ENCODE assay signal across 10 cellular contexts in genomic region chr6:71394001-71394432, GRCh38.
A peak's percentile ranks its signal among the peaks of the same experiment; 100 is the strongest.
DNase-seq lines count a peak whose midpoint lies in the region; ATAC-seq, FAIRE-seq and TF ChIP-seq lines count a peak whose summit lies in the region.
"Had no signal": no experiment of that assay in that cellular context is flagged by ENCODE, and none has a peak within 500 bp of the region (broad histone marks: within the 10 kb centered on the region; RNA-seq: fewer than 3 reads in every experiment).

No MANE protein-coding gene starts in this region.

- H3K27ac Mint-ChIP-seq in MCF 10A (ENCODE audit: low read depth, unreplicated experiment), result peak overlapping the region; percentile 31

- no peak for TF ChIP-seq CTCF in right atrium auricular region (IDR thresholded peaks at IDR 0.05)
- TF ChIP-seq CTCF in MCF 10A (IDR thresholded peaks at IDR 0.05; ENCODE audit: unreplicated experiment), result no peak
- TF ChIP-seq CTCF in keratinocyte (optimal IDR thresholded peaks at IDR 0.05 in 1 of 3, IDR thresholded peaks at IDR 0.05 in 1 of 3, conservative IDR thresholded peaks at IDR 0.05 in 1 of 3; ENCODE audit: extremely low read depth in 1 of 3, insufficient read depth in 2 of 3, low read length in 3 of 3), result no peak
- no peak for TF ChIP-seq CTCF in uterus (IDR thresholded peaks at IDR 0.05)
- no peak for TF ChIP-seq CTCF in Peyer's patch (IDR thresholded peaks at IDR 0.05)

- H3K4me1 Mint-ChIP-seq in MCF 10A (ENCODE audit: insufficient read depth, unreplicated experiment), result peaks cover 39% of the 10 kb centered on the region

- no peak overlapping the region for H3K9ac ChIP-seq in keratinocyte (ENCODE audit: control insufficient read depth, extremely low read depth, insufficient read depth, low read length)

- peak overlapping the region; percentile 19 for H3K4me3 Mint-ChIP-seq in MCF 10A (ENCODE audit: unreplicated experiment)

- H3K4me1 ChIP-seq in right atrium auricular region, result peaks cover 0 to 50% of the 10 kb centered on the region in 2 donors
- peaks cover 42% of the 10 kb centered on the region for H3K4me1 ChIP-seq in keratinocyte (ENCODE audit: control insufficient read depth, extremely low read depth, insufficient read depth, low read length)
- H3K4me1 ChIP-seq in uterus, result no peaks in the 10 kb centered on the region
- H3K4me1 ChIP-seq in Peyer's patch, result peaks cover 0 to 22% (median 0%) of the 10 kb centered on the region in 4 donors

- POLR2A ChIA-PET in MCF 10A (lab: Yijun Ruan, JAX), result interaction anchor here (0.7 to 4.0 kb wide), 4 partner anchors 11 to 110 kb away, joined by 3 to 33 read pairs (median 9); no protein-coding TSS in a partner anchor

- CTCF ChIA-PET in MCF 10A (lab: Yijun Ruan, JAX), result no interaction called here

- H3K4me3 ChIP-seq in right atrium auricular region (no peak overlapping the region), keratinocyte (ENCODE audit: control insufficient read depth in 2 of 3, extremely low read depth in 1 of 3, insufficient read depth in 2 of 3, low read depth in 1 of 3, low read length in 3 of 3) (no peak overlapping the region), uterus (no peak overlapping the region), Peyer's patch (no peak overlapping the region)
- H3K4me3 ChIP-seq: GM12878 had no signal

- no peaks in the 10 kb centered on the region for H4K20me1 ChIP-seq in keratinocyte (ENCODE audit: control insufficient read depth, extremely low read depth, insufficient read depth, low read length)

- H3K36me3 ChIP-seq in right atrium auricular region, result peaks cover 13% of the 10 kb centered on the region
- peaks cover 7 to 18% of the 10 kb centered on the region in 2 experiments for H3K36me3 ChIP-seq in keratinocyte (ENCODE audit: control insufficient read depth in 2 of 2, extremely low read depth in 1 of 2, insufficient read depth in 2 of 2, low read length in 2 of 2)
- no peaks in the 10 kb centered on the region for H3K36me3 ChIP-seq in uterus
- no peaks in the 10 kb centered on the region for H3K36me3 ChIP-seq in Peyer's patch

- DNase-seq in Right ventricle myocardium inferior (ENCODE audit: missing footprints), result no peak
- DNase-seq in right atrium auricular region (ENCODE audit: low spot score), result no peak
- peak; percentile 59 for DNase-seq in MCF 10A (ENCODE audit: unreplicated experiment)
- no peak for DNase-seq in keratinocyte (ENCODE audit: low read depth, low spot score)
- DNase-seq in uterus, result no peak
- no peak for DNase-seq in OCI-M1 (lab: John Stamatoyannopoulos, UW)
- DNase-seq in Peyer's patch, result no peak
- no peak for DNase-seq in NAMALWA (ENCODE audit: low spot score)
- DNase-seq: stimulated activated CD4-positive, alpha-beta T cell treated with anti-CD3 and anti-CD28 coated beads, Interleukin-2, amount 100 ng/mL, for 48 hours had no signal

- H3K27me3 ChIP-seq in right atrium auricular region, result no peaks in the 10 kb centered on the region
- no peaks in the 10 kb centered on the region for H3K27me3 ChIP-seq in keratinocyte (ENCODE audit: control insufficient read depth, extremely low read depth, insufficient read depth, low read length)
- no peaks in the 10 kb centered on the region for H3K27me3 ChIP-seq in uterus
- no peaks in the 10 kb centered on the region for H3K27me3 ChIP-seq in Peyer's patch

- peaks cover 51% of the 10 kb centered on the region for H3K79me2 ChIP-seq in keratinocyte (ENCODE audit: control insufficient read depth, insufficient read depth, low read length)

- no TSS peak for BruUV-seq in MCF 10A (replicated peaks; lab: Mats Ljungman, UMichigan)

- peak; percentile 46 for FAIRE-seq in keratinocyte (lab: Jason Lieb, UNC)
- FAIRE-seq: GM12878 had no signal

- peak overlapping the region; percentile 13 for H3K4me2 ChIP-seq in keratinocyte (ENCODE audit: control insufficient read depth, extremely low read depth, insufficient read depth, low read depth, low read length)

- H2AFZ ChIP-seq in keratinocyte (ENCODE audit: control insufficient read depth, low read length), result no peak overlapping the region

- H3K9me3 ChIP-seq in right atrium auricular region (no peaks in the 10 kb centered on the region), keratinocyte (ENCODE audit: control insufficient read depth, low read depth, low read length) (no peaks in the 10 kb centered on the region), uterus (no peaks in the 10 kb centered on the region), Peyer's patch (no peaks in the 10 kb centered on the region)

- no peak for TF ChIP-seq POLR2A in uterus (IDR thresholded peaks at IDR 0.05)
- TF ChIP-seq POLR2A in Peyer's patch (IDR thresholded peaks at IDR 0.05), result no peak

- no peaks in the 10 kb centered on the region for H3K9me1 ChIP-seq in keratinocyte (ENCODE audit: control insufficient read depth, extremely low read depth, insufficient read depth, low read length)

- H3K27ac ChIP-seq in right atrium auricular region (peak overlapping the region in 1 of 2 donors; percentile 50), keratinocyte (ENCODE audit: control insufficient read depth, insufficient read depth, low read length) (no peak overlapping the region), uterus (peak overlapping the region; percentile 21 to 65), Peyer's patch (peak overlapping the region in 1 of 4 donors; percentile 36)

- no peaks in the 10 kb centered on the region for H3K27me3 Mint-ChIP-seq in MCF 10A (ENCODE audit: insufficient read depth, unreplicated experiment)

- peaks cover 15% of the 10 kb centered on the region for H3K36me3 Mint-ChIP-seq in MCF 10A (ENCODE audit: insufficient read depth, unreplicated experiment)

- intact Hi-C loops in Right ventricle myocardium inferior (cut with DNase I) (loop anchor here (2.0 to 5.0 kb wide), 2 partner anchors 27 to 88 kb away; no protein-coding TSS in a partner anchor), MCF 10A (cut with micrococcal nuclease) (no loop called here), uterus (cut with DNase I; ENCODE audit: low total_unique reads) (no loop called here)

- ATAC-seq in Right ventricle myocardium inferior, result peak; percentile 69
- ATAC-seq: GM12878 had no signal

- dilution Hi-C loops in keratinocyte (cut with MboI; ENCODE audit: extremely low pct_ligation_motif_present, low sequenced_read_pairs), result no loop called here

- H3K9me3 Mint-ChIP-seq in MCF 10A (ENCODE audit: unreplicated experiment), result no peaks in the 10 kb centered on the region
